Comparison of ENCODE assay signal across 8 cellular contexts in genomic region chr16:180921-181667, GRCh38.
DNase-seq lines count a peak whose midpoint lies in the region; ATAC-seq and TF ChIP-seq lines count a peak whose summit lies in the region.

No MANE protein-coding gene starts in this region.

- no peaks in the 10 kb centered on the region for H3K4me1 Mint-ChIP-seq in central memory CD8-positive, alpha-beta T cell

- H3K27ac Mint-ChIP-seq in central memory CD8-positive, alpha-beta T cell (ENCODE audit: low read depth), result no peak overlapping the region

- ATAC-seq in central memory CD8-positive, alpha-beta T cell (replicated peaks; ENCODE audit: extremely low read depth, poor library complexity, severe bottlenecking), result peak; percentile 82
- ATAC-seq in GM21576 (IDR thresholded peaks at IDR 0.05; ENCODE audit: unreplicated experiment), result no peak

- peak overlapping the region; percentile 70 for H3K27ac ChIP-seq in C4-2B

- DNase-seq in HCEC 1CT (peak; percentile 41), NCI-H226 (peak; percentile 73), kidney glomerular epithelial cell (lab: John Stamatoyannopoulos, UW) (peak; percentile 48)
- DNase-seq in activated CD4-positive, alpha-beta T cell treated with anti-CD3 and anti-CD28 coated beads for 1 hour, result peak; percentile 79
- peak; percentile 76 to 88 for DNase-seq in central memory CD8-positive, alpha-beta T cell (ENCODE audit: low spot score in 2 of 2)
- peak; percentile 86 for DNase-seq in stimulated activated CD4-positive, alpha-beta T cell treated with anti-CD3 and anti-CD28 coated beads, Interleukin-1b, Interleukin-23, amount 100 ng/mL, for 48 hours

- peak; percentile 98 for TF ChIP-seq CTCF in C4-2B (conservative IDR thresholded peaks at IDR 0.05)

- no peaks in the 10 kb centered on the region for H3K9me3 Mint-ChIP-seq in central memory CD8-positive, alpha-beta T cell

- peaks cover 16% of the 10 kb centered on the region for H3K27me3 Mint-ChIP-seq in central memory CD8-positive, alpha-beta T cell

- peaks cover 7% of the 10 kb centered on the region for H3K36me3 Mint-ChIP-seq in central memory CD8-positive, alpha-beta T cell (ENCODE audit: insufficient read depth)

- H3K4me3 Mint-ChIP-seq in central memory CD8-positive, alpha-beta T cell, result peak overlapping the region; percentile 41
